In genomic region chr1:22592919-22593790, GRCh38 we compare ENCODE assay signal across 1 cellular context.
TF ChIP-seq lines count a peak whose summit lies in the region.

No MANE protein-coding gene starts in this region.

TF ChIP-seq in HCT116, 20 proteins besides CTCF, POLR2A, EP300 and RAD21:
- TF ChIP-seq ZBTB33 (IDR thresholded peaks at IDR 0.05; ENCODE audit: extremely low read depth, insufficient replicate concordance, low read length) (no peak), MAX (IDR thresholded peaks at IDR 0.05) (no peak), FOSL1 (IDR thresholded peaks at IDR 0.05; ENCODE audit: low read depth) (no peak), ELF1 (IDR thresholded peaks at IDR 0.05; ENCODE audit: borderline replicate concordance, low read depth) (no peak), SIN3A (IDR thresholded peaks at IDR 0.05; ENCODE audit: low read depth) (no peak), CEBPB (IDR thresholded peaks at IDR 0.05; ENCODE audit: low read depth) (no peak), ZFX (IDR thresholded peaks at IDR 0.05) (no peak), CBX3 (IDR thresholded peaks at IDR 0.05; ENCODE audit: low read depth) (no peak), TCF7L2 (IDR thresholded peaks at IDR 0.05; ENCODE audit: borderline replicate concordance, extremely low read depth, insufficient read depth, insufficient read length) (no peak), EGR1 (IDR thresholded peaks at IDR 0.05; ENCODE audit: low read depth) (no peak), JUND (IDR thresholded peaks at IDR 0.05) (no peak), ZNF274 (IDR thresholded peaks at IDR 0.05; ENCODE audit: low read depth, low read length) (no peak), POLR2AphosphoS5 (IDR thresholded peaks at IDR 0.05; ENCODE audit: low read depth, low read length) (no peak)
- TF ChIP-seq, protein P1, sequence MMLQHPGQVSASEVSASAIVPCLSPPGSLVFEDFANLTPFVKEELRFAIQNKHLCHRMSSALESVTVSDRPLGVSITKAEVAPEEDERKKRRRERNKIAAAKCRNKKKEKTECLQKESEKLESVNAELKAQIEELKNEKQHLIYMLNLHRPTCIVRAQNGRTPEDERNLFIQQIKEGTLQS (IDR thresholded peaks at IDR 0.05), result no peak
- TF ChIP-seq, protein P2, sequence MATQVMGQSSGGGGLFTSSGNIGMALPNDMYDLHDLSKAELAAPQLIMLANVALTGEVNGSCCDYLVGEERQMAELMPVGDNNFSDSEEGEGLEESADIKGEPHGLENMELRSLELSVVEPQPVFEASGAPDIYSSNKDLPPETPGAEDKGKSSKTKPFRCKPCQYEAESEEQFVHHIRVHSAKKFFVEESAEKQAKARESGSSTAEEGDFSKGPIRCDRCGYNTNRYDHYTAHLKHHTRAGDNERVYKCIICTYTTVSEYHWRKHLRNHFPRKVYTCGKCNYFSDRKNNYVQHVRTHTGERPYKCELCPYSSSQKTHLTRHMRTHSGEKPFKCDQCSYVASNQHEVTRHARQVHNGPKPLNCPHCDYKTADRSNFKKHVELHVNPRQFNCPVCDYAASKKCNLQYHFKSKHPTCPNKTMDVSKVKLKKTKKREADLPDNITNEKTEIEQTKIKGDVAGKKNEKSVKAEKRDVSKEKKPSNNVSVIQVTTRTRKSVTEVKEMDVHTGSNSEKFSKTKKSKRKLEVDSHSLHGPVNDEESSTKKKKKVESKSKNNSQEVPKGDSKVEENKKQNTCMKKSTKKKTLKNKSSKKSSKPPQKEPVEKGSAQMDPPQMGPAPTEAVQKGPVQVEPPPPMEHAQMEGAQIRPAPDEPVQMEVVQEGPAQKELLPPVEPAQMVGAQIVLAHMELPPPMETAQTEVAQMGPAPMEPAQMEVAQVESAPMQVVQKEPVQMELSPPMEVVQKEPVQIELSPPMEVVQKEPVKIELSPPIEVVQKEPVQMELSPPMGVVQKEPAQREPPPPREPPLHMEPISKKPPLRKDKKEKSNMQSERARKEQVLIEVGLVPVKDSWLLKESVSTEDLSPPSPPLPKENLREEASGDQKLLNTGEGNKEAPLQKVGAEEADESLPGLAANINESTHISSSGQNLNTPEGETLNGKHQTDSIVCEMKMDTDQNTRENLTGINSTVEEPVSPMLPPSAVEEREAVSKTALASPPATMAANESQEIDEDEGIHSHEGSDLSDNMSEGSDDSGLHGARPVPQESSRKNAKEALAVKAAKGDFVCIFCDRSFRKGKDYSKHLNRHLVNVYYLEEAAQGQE (IDR thresholded peaks at IDR 0.05; ENCODE audit: low read depth), result no peak
